1 cellular context compared by ENCODE assay signal in the genomic region with DNA sequence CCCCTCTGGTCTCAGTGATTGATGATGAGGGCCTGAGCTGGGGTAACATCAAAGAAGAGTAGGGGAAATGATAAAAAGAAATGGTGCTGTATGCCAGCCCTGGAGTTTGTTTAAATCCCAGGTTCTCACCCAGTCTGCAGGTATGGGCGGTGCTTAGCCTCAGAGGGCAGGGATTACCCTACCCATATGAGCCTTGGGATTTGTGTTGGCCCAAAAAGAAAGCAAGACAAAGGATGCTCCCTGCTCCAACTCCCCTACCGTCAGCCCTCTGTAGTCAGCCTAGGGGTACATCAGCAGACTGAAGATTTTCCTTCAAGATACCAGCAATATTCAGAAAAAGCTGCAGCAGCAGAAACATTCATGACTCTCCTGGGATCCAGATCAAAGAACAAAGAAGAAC.
TF ChIP-seq lines count a peak whose summit lies in the region.

No MANE protein-coding gene starts in this region.

TF ChIP-seq in WTC11, 78 proteins besides CTCF, POLR2A, EP300 and RAD21 (continued from another document):
- TF ChIP-seq, protein P1, sequence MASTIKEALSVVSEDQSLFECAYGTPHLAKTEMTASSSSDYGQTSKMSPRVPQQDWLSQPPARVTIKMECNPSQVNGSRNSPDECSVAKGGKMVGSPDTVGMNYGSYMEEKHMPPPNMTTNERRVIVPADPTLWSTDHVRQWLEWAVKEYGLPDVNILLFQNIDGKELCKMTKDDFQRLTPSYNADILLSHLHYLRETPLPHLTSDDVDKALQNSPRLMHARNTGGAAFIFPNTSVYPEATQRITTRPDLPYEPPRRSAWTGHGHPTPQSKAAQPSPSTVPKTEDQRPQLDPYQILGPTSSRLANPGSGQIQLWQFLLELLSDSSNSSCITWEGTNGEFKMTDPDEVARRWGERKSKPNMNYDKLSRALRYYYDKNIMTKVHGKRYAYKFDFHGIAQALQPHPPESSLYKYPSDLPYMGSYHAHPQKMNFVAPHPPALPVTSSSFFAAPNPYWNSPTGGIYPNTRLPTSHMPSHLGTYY (CRISPR knock-in tag; IDR thresholded peaks at IDR 0.05): no peak
- TF ChIP-seq, protein P2, sequence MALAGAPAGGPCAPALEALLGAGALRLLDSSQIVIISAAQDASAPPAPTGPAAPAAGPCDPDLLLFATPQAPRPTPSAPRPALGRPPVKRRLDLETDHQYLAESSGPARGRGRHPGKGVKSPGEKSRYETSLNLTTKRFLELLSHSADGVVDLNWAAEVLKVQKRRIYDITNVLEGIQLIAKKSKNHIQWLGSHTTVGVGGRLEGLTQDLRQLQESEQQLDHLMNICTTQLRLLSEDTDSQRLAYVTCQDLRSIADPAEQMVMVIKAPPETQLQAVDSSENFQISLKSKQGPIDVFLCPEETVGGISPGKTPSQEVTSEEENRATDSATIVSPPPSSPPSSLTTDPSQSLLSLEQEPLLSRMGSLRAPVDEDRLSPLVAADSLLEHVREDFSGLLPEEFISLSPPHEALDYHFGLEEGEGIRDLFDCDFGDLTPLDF (CRISPR knock-in tag; IDR thresholded peaks at IDR 0.05): no peak
- TF ChIP-seq ZNF263 (CRISPR knock-in tag; IDR thresholded peaks at IDR 0.05; ENCODE audit: low read depth) (no peak), ZNF671 (CRISPR knock-in tag; IDR thresholded peaks at IDR 0.05) (no peak), ZNF396 (CRISPR knock-in tag; IDR thresholded peaks at IDR 0.05; ENCODE audit: borderline replicate concordance) (no peak), FOXP1 (CRISPR knock-in tag; IDR thresholded peaks at IDR 0.05; ENCODE audit: borderline replicate concordance) (no peak)
- TF ChIP-seq, protein P3, sequence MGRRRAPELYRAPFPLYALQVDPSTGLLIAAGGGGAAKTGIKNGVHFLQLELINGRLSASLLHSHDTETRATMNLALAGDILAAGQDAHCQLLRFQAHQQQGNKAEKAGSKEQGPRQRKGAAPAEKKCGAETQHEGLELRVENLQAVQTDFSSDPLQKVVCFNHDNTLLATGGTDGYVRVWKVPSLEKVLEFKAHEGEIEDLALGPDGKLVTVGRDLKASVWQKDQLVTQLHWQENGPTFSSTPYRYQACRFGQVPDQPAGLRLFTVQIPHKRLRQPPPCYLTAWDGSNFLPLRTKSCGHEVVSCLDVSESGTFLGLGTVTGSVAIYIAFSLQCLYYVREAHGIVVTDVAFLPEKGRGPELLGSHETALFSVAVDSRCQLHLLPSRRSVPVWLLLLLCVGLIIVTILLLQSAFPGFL (CRISPR knock-in tag; IDR thresholded peaks at IDR 0.05; ENCODE audit: borderline replicate concordance): no peak
- TF ChIP-seq, protein P4, sequence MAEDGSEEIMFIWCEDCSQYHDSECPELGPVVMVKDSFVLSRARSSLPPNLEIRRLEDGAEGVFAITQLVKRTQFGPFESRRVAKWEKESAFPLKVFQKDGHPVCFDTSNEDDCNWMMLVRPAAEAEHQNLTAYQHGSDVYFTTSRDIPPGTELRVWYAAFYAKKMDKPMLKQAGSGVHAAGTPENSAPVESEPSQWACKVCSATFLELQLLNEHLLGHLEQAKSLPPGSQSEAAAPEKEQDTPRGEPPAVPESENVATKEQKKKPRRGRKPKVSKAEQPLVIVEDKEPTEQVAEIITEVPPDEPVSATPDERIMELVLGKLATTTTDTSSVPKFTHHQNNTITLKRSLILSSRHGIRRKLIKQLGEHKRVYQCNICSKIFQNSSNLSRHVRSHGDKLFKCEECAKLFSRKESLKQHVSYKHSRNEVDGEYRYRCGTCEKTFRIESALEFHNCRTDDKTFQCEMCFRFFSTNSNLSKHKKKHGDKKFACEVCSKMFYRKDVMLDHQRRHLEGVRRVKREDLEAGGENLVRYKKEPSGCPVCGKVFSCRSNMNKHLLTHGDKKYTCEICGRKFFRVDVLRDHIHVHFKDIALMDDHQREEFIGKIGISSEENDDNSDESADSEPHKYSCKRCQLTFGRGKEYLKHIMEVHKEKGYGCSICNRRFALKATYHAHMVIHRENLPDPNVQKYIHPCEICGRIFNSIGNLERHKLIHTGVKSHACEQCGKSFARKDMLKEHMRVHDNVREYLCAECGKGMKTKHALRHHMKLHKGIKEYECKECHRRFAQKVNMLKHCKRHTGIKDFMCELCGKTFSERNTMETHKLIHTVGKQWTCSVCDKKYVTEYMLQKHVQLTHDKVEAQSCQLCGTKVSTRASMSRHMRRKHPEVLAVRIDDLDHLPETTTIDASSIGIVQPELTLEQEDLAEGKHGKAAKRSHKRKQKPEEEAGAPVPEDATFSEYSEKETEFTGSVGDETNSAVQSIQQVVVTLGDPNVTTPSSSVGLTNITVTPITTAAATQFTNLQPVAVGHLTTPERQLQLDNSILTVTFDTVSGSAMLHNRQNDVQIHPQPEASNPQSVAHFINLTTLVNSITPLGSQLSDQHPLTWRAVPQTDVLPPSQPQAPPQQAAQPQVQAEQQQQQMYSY (CRISPR knock-in tag; IDR thresholded peaks at IDR 0.05): no peak
